In genomic region chr3:2061360-2061759, GRCh38 we compare ENCODE assay signal across 15 cellular contexts. TPM values are rescaled to one million over a fixed set of nuclear protein-coding genes. Genes with fewer than 3 reads are reported as not detected.
DNase-seq lines count a peak whose midpoint lies in the region; ATAC-seq lines count a peak whose summit lies in the region.
"Had no signal": no experiment of that assay in that cellular context is flagged by ENCODE, and none has a peak within 500 bp of the region (broad histone marks: within the 10 kb centered on the region; RNA-seq: fewer than 3 reads in every experiment).

No MANE protein-coding gene starts in this region.

- no peak overlapping the region for H2AK5ac ChIP-seq in mesendoderm (ENCODE audit: low read length)

- no peak overlapping the region for H3K23ac ChIP-seq in mesendoderm (ENCODE audit: low read length)

- no peaks in the 10 kb centered on the region for H3K79me1 ChIP-seq in mesendoderm (ENCODE audit: low read length)

- H3K36me3 ChIP-seq in mesendoderm (ENCODE audit: control insufficient read depth, insufficient read depth, low read length): no peaks in the 10 kb centered on the region
- H3K36me3 ChIP-seq: BLaER1 treated with 17β-estradiol and CSF1 and Interleukin-3, amounts not matched to agents 10 nM and 100 nM had no signal

- H3K4me1 Mint-ChIP-seq in activated T-cell treated with anti-CD3 and anti-CD28 coated beads, Interleukin-2, amount 50 U/mL, for 24 hours (ENCODE audit: low read depth): no peaks in the 10 kb centered on the region
- H3K4me1 Mint-ChIP-seq: CD4-positive, CD25-positive, alpha-beta regulatory T cell had no signal

- H3K79me2 ChIP-seq in mesendoderm (ENCODE audit: control insufficient read depth, insufficient read depth, low read length): no peaks in the 10 kb centered on the region

- H3K4me2 ChIP-seq in mesendoderm (ENCODE audit: low read length): no peak overlapping the region
- H3K4me2 ChIP-seq: BLaER1 treated with 17β-estradiol and CSF1 and Interleukin-3, amounts not matched to agents 10 nM and 100 nM had no signal

- H3K9ac ChIP-seq in mesendoderm (ENCODE audit: low read length): no peak overlapping the region
- H3K9ac ChIP-seq: BLaER1 treated with 17β-estradiol and CSF1 and Interleukin-3, amounts not matched to agents 10 nM and 100 nM; GM23248 had no signal

- H3K27ac Mint-ChIP-seq in activated T-cell treated with anti-CD3 and anti-CD28 coated beads, Interleukin-2, amount 50 U/mL, for 24 hours: no peak overlapping the region
- H3K27ac Mint-ChIP-seq: CD4-positive, CD25-positive, alpha-beta regulatory T cell had no signal

- no peak overlapping the region for H3K4ac ChIP-seq in mesendoderm (ENCODE audit: low read depth, low read length)

- DNase-seq in Ammon's horn (ENCODE audit: low spot score) (peak; percentile 24), foreskin melanocyte (peak; percentile 28), mesendoderm (peak; percentile 4), putamen (ENCODE audit: low spot score) (peak; percentile 44)
- no peak for DNase-seq in activated T-cell treated with anti-CD3 and anti-CD28 coated beads, Interleukin-2, amount 50 U/mL, for 24 hours
- DNase-seq: 8988T; AML-193; CD4-positive, CD25-positive, alpha-beta regulatory T cell; DMS53; GM23248; H7 had no signal

- no peaks in the 10 kb centered on the region for H3K36me3 Mint-ChIP-seq in activated T-cell treated with anti-CD3 and anti-CD28 coated beads, Interleukin-2, amount 50 U/mL, for 24 hours (ENCODE audit: low read depth)
- H3K36me3 Mint-ChIP-seq: CD4-positive, CD25-positive, alpha-beta regulatory T cell had no signal

- H3K9me3 Mint-ChIP-seq in activated T-cell treated with anti-CD3 and anti-CD28 coated beads, Interleukin-2, amount 50 U/mL, for 24 hours: peaks cover 3% of the 10 kb centered on the region

- H4K5ac ChIP-seq in mesendoderm (ENCODE audit: low read length): no peak overlapping the region

- H2BK120ac ChIP-seq in mesendoderm (ENCODE audit: low read depth, low read length): no peak overlapping the region

- H3K4me1 ChIP-seq in mesendoderm (ENCODE audit: control insufficient read depth, low read depth, low read length): no peaks in the 10 kb centered on the region
- H3K4me1 ChIP-seq: BLaER1 treated with 17β-estradiol and CSF1 and Interleukin-3, amounts not matched to agents 10 nM and 100 nM had no signal

- H3K4me3 ChIP-seq in mesendoderm (ENCODE audit: low read length): no peak overlapping the region
- H3K4me3 ChIP-seq: BLaER1 treated with 17β-estradiol and CSF1 and Interleukin-3, amounts not matched to agents 10 nM and 100 nM; GM23248 had no signal

- H3K18ac ChIP-seq in mesendoderm (ENCODE audit: low read length): no peak overlapping the region

- WGBS in mesendoderm (ENCODE audit: extremely low coverage, insufficient coverage, low lambda C conversion rate): no CpG with 5 or more reads among the region's 4 CpGs

- H3K56ac ChIP-seq in mesendoderm (ENCODE audit: low read length): no peak overlapping the region

- ATAC-seq in GM18498 (IDR thresholded peaks at IDR 0.05; ENCODE audit: unreplicated experiment) (no peak), HG02970 (IDR thresholded peaks at IDR 0.05; ENCODE audit: low FRiP score, unreplicated experiment) (no peak)

- H3K27me3 Mint-ChIP-seq in activated T-cell treated with anti-CD3 and anti-CD28 coated beads, Interleukin-2, amount 50 U/mL, for 24 hours: no peaks in the 10 kb centered on the region
- H3K27me3 Mint-ChIP-seq: CD4-positive, CD25-positive, alpha-beta regulatory T cell had no signal

- no peak overlapping the region for H3K4me3 Mint-ChIP-seq in activated T-cell treated with anti-CD3 and anti-CD28 coated beads, Interleukin-2, amount 50 U/mL, for 24 hours
- H3K4me3 Mint-ChIP-seq: CD4-positive, CD25-positive, alpha-beta regulatory T cell had no signal

- no peak overlapping the region for H2BK15ac ChIP-seq in mesendoderm (replicated peaks; ENCODE audit: low read depth)

- H2BK5ac ChIP-seq in mesendoderm (ENCODE audit: low read length): no peak overlapping the region

- H3K27me3 ChIP-seq in mesendoderm (ENCODE audit: insufficient read depth, low read length, poor library complexity): no peaks in the 10 kb centered on the region
- H3K27me3 ChIP-seq: BLaER1 treated with 17β-estradiol and CSF1 and Interleukin-3, amounts not matched to agents 10 nM and 100 nM had no signal

- no peak overlapping the region for H4K8ac ChIP-seq in mesendoderm (ENCODE audit: low read depth, low read length)

- no peak overlapping the region for H3K27ac ChIP-seq in mesendoderm (ENCODE audit: low read depth, low read length)
- H3K27ac ChIP-seq: BLaER1 treated with 17β-estradiol and CSF1 and Interleukin-3, amounts not matched to agents 10 nM and 100 nM; GM23248; HL-60 had no signal

RNA-seq across cellular contexts. Expression of gene CNTN4, which starts 37.3 kb away (rescaled TPM):
- polyA plus RNA-seq in mesendoderm (2013, experiment 1 of 2): 0.84 TPM
- 0.83 TPM for polyA plus RNA-seq in mesendoderm (2013, experiment 2 of 2)
- polyA plus RNA-seq: CD4-positive, CD25-positive, alpha-beta regulatory T cell; GM23248 had no signal
